15 cellular contexts compared by ENCODE assay signal in the genomic region with DNA sequence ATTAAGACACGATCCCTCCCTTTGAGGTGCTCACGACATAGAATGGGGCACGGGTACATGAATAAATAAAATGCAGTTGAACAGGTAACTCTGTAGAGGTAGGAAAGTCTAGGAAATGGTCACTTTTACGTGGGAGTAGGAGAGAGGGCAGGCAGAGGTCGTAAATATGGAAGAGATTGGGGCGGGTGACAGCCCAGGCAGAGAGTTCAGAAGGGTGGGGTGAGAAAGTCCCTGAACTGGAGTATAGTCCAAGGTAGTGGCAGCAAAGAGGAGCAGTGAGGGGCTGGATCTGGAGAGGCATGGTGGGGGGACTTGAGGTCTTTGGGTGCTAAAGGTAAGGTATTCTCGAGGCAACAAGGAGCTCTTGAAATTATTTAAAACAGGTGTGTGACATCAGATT.
DNase-seq lines count a peak whose midpoint lies in the region; ATAC-seq and TF ChIP-seq lines count a peak whose summit lies in the region.
"Had no signal": no experiment of that assay in that cellular context is flagged by ENCODE, and none has a peak within 500 bp of the region (broad histone marks: within the 10 kb centered on the region; RNA-seq: fewer than 3 reads in every experiment).

No MANE protein-coding gene starts in this region.

- H3K27me3 ChIP-seq in esophagus squamous epithelium, result no peaks in the 10 kb centered on the region
- no peaks in the 10 kb centered on the region for H3K27me3 ChIP-seq in lung (ENCODE audit: control insufficient read depth, insufficient read depth)
- H3K27me3 ChIP-seq in sigmoid colon, result no peaks in the 10 kb centered on the region
- H3K27me3 ChIP-seq in uterus, result no peaks in the 10 kb centered on the region
- H3K27me3 ChIP-seq: BE2C had no signal

- WGBS in esophagus squamous epithelium, 2 donors, result 70 to 86% methylated on average over 4 to 7 of the region's 7 CpGs
- WGBS in lung, 2 donors, result 89 to 94% methylated on average over 7 of the region's 7 CpGs
- WGBS in sigmoid colon, 2 donors, result 51 to 74% methylated on average over 7 of the region's 7 CpGs

- ATAC-seq in lung (ENCODE audit: insufficient read depth, low FRiP score), result no peak
- ATAC-seq in HG03039 (IDR thresholded peaks at IDR 0.05; ENCODE audit: unreplicated experiment), result no peak
- no peak for ATAC-seq in HG03139 (IDR thresholded peaks at IDR 0.05; ENCODE audit: unreplicated experiment)

- TF ChIP-seq CTCF in esophagus squamous epithelium (IDR thresholded peaks at IDR 0.05) (no peak), lung (IDR thresholded peaks at IDR 0.05; ENCODE audit: control extremely low read depth, extremely low read depth) (no peak), sigmoid colon (IDR thresholded peaks at IDR 0.05) (no peak), uterus (IDR thresholded peaks at IDR 0.05) (no peak)

- H3K36me3 ChIP-seq in esophagus squamous epithelium (peaks cover 0 to 9% (median 0%) of the 10 kb centered on the region in 3 donors), lung (ENCODE audit: control insufficient read depth in 2 of 2, insufficient read depth in 2 of 2, low read length in 2 of 2) (no peaks in the 10 kb centered on the region), sigmoid colon (no peaks in the 10 kb centered on the region), uterus (no peaks in the 10 kb centered on the region)
- H3K36me3 ChIP-seq: BE2C had no signal

- H3K9me3 ChIP-seq in esophagus squamous epithelium, result peaks cover 0 to 11% (median 0%) of the 10 kb centered on the region in 3 donors
- H3K9me3 ChIP-seq in lung (ENCODE audit: control insufficient read depth in 2 of 2, insufficient read depth in 1 of 2, low read length in 1 of 2), result no peaks in the 10 kb centered on the region
- peaks cover 0 to 6% (median 2%) of the 10 kb centered on the region in 4 donors for H3K9me3 ChIP-seq in sigmoid colon
- no peaks in the 10 kb centered on the region for H3K9me3 ChIP-seq in uterus
- H3K9me3 ChIP-seq: BE2C had no signal

- TF ChIP-seq POLR2A in esophagus squamous epithelium (IDR thresholded peaks at IDR 0.05) (no peak), sigmoid colon (IDR thresholded peaks at IDR 0.05) (no peak), uterus (IDR thresholded peaks at IDR 0.05) (no peak)

- H3K4me3 ChIP-seq in esophagus squamous epithelium, result no peak overlapping the region
- no peak overlapping the region for H3K4me3 ChIP-seq in lung
- H3K4me3 ChIP-seq in sigmoid colon, result no peak overlapping the region
- H3K4me3 ChIP-seq in uterus, result no peak overlapping the region

- TF ChIP-seq EP300 in sigmoid colon (IDR thresholded peaks at IDR 0.05), result no peak

- intact Hi-C loops in esophagus squamous epithelium (cut with DNase I) (no loop called here), sigmoid colon (cut with DNase I) (loop anchor here (10.0 kb wide), 1 partner anchor 140 kb away; no protein-coding TSS in a partner anchor), uterus (cut with DNase I; ENCODE audit: low total_unique reads) (no loop called here)

- H3K27ac ChIP-seq in esophagus squamous epithelium (peak overlapping the region; percentile 5 to 86 (median 76)), lung (ENCODE audit: low read depth in 1 of 2, low read length in 1 of 2) (peak overlapping the region; percentile 51 to 78), sigmoid colon (peak overlapping the region; percentile 54 to 75 (median 69)), uterus (peak overlapping the region; percentile 73 to 82)
- H3K27ac ChIP-seq: KMS-11 had no signal

- DNase-seq in esophagus squamous epithelium (lab: John Stamatoyannopoulos, UW) (no peak), lung (ENCODE audit: low spot score) (no peak), sigmoid colon (no peak), uterus (no peak), ecto neural progenitor cell (ENCODE audit: low spot score) (no peak)
- DNase-seq: activated B cell treated with CpG ODN at 0.5 μM for 24 hours; BE2C; NCI-H1105 treated with DMSO at 0.1 percent for 48 hours; NCI-H2171 treated with DMSO at 0.1 percent for 48 hours; RPMI8226; stimulated activated CD4-positive, alpha-beta T cell treated with anti-CD3 and anti-CD28 coated beads, Interleukin-2, amount 100 ng/mL, for 24 hours; T-helper 2 cell had no signal

- H3K4me1 ChIP-seq in esophagus squamous epithelium (peaks cover 0 to 35% (median 15%) of the 10 kb centered on the region in 3 donors), lung (ENCODE audit: control insufficient read depth in 2 of 2, insufficient read depth in 2 of 2, low read length in 2 of 2) (peaks cover 4 to 20% of the 10 kb centered on the region in 2 donors), sigmoid colon (peaks cover 0 to 48% (median 25%) of the 10 kb centered on the region in 4 donors), uterus (peaks cover 0 to 10% of the 10 kb centered on the region in 2 donors)
- H3K4me1 ChIP-seq: BE2C had no signal
